In the genomic region with DNA sequence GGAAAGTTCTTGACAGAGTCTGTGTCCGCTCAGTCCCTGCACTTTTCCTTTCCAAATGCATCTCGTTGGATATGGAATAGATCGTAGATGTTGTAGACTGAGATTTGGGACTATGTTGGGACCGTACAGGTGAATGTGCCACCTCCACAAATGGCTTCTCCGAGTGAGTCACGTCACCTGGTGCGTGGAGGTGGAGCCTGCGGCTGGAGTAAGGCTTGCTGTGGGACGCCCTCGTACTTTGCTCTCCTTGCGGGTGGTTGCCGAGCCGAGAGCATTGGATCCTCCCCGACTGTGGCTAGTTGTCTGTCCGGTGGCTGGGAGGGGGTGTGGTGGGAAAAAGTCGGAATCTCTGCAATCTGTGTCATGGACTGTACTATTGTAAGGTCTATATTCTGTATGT, we compare ENCODE assay signal across 1 cellular context.
TF ChIP-seq lines count a peak whose summit lies in the region.

No MANE protein-coding gene starts in this region.

TF ChIP-seq in K562, 482 proteins besides CTCF, POLR2A, EP300 and RAD21 (continued from another document):
- TF ChIP-seq POLR2G (IDR thresholded peaks at IDR 0.05; ENCODE audit: low read depth, low read length) = 0 out of 2 replicates have a peak, but pooled peaks have one; percentile 31
